Comparison of ENCODE assay signal across 8 cellular contexts in genomic region chr3:23944007-23944760, GRCh38. TPM values are rescaled to one million over a fixed set of nuclear protein-coding genes. Genes with fewer than 3 reads are reported as not detected.
A peak's percentile ranks its signal among the peaks of the same experiment; 100 is the strongest.
DNase-seq lines count a peak whose midpoint lies in the region; ATAC-seq and TF ChIP-seq lines count a peak whose summit lies in the region.

No MANE protein-coding gene starts in this region.

- peak overlapping the region; percentile 59 to 93 (median 79) for H3K4me3 ChIP-seq in spleen

- DNase-seq in DMS79 treated with DMSO at 0.1 percent for 48 hours (lab: John Stamatoyannopoulos, UW) (peak; percentile 7), DMS79 (lab: John Stamatoyannopoulos, UW) (no peak), T-helper 17 cell (no peak), globus pallidus (ENCODE audit: low spot score) (peak; percentile 37), spleen (no peak), RPMI8226 (no peak)
- no peak for DNase-seq in NK-92 treated with Interleukin-12 subunit alpha and Interleukin-12 subunit beta, amount 100 ng/mL, for 24 hours (lab: John Stamatoyannopoulos, UW)

- peak overlapping the region; percentile 79 to 99 (median 96) for H3K27ac ChIP-seq in spleen

- no peak for TF ChIP-seq POLR2A in spleen (IDR thresholded peaks at IDR 0.05)

- ATAC-seq in T-helper 17 cell: no peak
- no peak for ATAC-seq in HG03108 (IDR thresholded peaks at IDR 0.05; ENCODE audit: unreplicated experiment)

- 9 to 16% (median 11%) methylated on average over 13 of the region's 13 CpGs for WGBS in spleen, 5 donors

- H3K36me3 Mint-ChIP-seq in T-helper 17 cell (ENCODE audit: low read depth): no peaks in the 10 kb centered on the region

- H3K4me1 Mint-ChIP-seq in T-helper 17 cell: peaks cover 28% of the 10 kb centered on the region

- no peak for TF ChIP-seq CTCF in spleen (IDR thresholded peaks at IDR 0.05 in 8 of 11, conservative IDR thresholded peaks at IDR 0.05 in 3 of 11)

- no peaks in the 10 kb centered on the region for H3K27me3 Mint-ChIP-seq in T-helper 17 cell

- peak overlapping the region; percentile 86 for H3K27ac Mint-ChIP-seq in T-helper 17 cell

- H3K4me3 Mint-ChIP-seq in T-helper 17 cell: peak overlapping the region; percentile 96

- no peaks in the 10 kb centered on the region for H3K27me3 ChIP-seq in spleen (replicated peaks in 1 of 7)

- intact Hi-C loops in spleen (cut with DNase I; ENCODE audit: low total_unique reads): loop anchor here (2.0 kb wide), 1 partner anchor 25 kb away; no protein-coding TSS in a partner anchor

- no peaks in the 10 kb centered on the region for H3K9me3 ChIP-seq in T-helper 17 cell (ENCODE audit: control insufficient read depth, low read length, poor library complexity, severe bottlenecking)
- no peaks in the 10 kb centered on the region for H3K9me3 ChIP-seq in spleen

- H3K4me1 ChIP-seq in spleen: peaks cover 3 to 42% (median 34%) of the 10 kb centered on the region in 6 donors

- no peaks in the 10 kb centered on the region for H3K36me3 ChIP-seq in spleen

RNA-seq across cellular contexts. Expression of gene NR1D2, which starts 0.9 kb away (rescaled TPM):
- total RNA-seq in T-helper 17 cell: 100 to 1,000 TPM; 132 to 171 TPM
- 10 to 100 TPM; 20.4 to 44.4 (median 39.5) TPM for total RNA-seq in spleen
- 10 to 100 TPM in 1 of 3 donors, 1 to 10 TPM in 2; 6.1 to 10.7 (median 7.3) TPM for polyA plus RNA-seq in spleen

RNA-seq across cellular contexts. Expression of gene RPL15, which starts 27.3 kb away (rescaled TPM):
- total RNA-seq in T-helper 17 cell (1,000 to 10,000 TPM; 1,887 to 2,036 TPM), spleen (1,000 to 10,000 TPM; 1,270 to 1,952 (median 1,638) TPM)
- 1,000 to 10,000 TPM; 4,457 to 6,830 (median 5,860) TPM for polyA plus RNA-seq in spleen

RNA-seq across cellular contexts. Expression of gene NKIRAS1, which starts 27.4 kb away (rescaled TPM):
- 1 to 10 TPM; 2.6 to 2.7 TPM for total RNA-seq in T-helper 17 cell
- 10 to 100 TPM in 2 of 7 donors, 1 to 10 TPM in 5; 6.3 to 14.2 (median 9.2) TPM for total RNA-seq in spleen
- 1 to 10 TPM; 3.5 to 8.1 (median 4.9) TPM for polyA plus RNA-seq in spleen

Comparison
In these comparisons a context has a peak if more than half of its experiments do, and no peak if none do; other contexts are left out.
1. DNase-seq: peak in DMS79 treated with DMSO at 0.1 percent for 48 hours (single experiment) and globus pallidus (single experiment); none in DMS79 (single experiment), T-helper 17 cell (0 of 3), spleen (single experiment), RPMI8226 (single experiment) and NK-92 treated with Interleukin-12 subunit alpha and Interleukin-12 subunit beta, amount 100 ng/mL, for 24 hours (single experiment).